In genomic region chr6:159461266-159461665, GRCh38 we compare ENCODE assay signal across 27 cellular contexts.
DNase-seq lines count a peak whose midpoint lies in the region.
"Had no signal": no experiment of that assay in that cellular context is flagged by ENCODE, and none has a peak within 500 bp of the region (broad histone marks: within the 10 kb centered on the region; RNA-seq: fewer than 3 reads in every experiment).

No MANE protein-coding gene starts in this region.

- no peaks in the 10 kb centered on the region for H3K27me3 ChIP-seq in SJSA1 (replicated peaks)
- H3K27me3 ChIP-seq: cardiac muscle cell, neural progenitor cell, testis had no signal

- H3K36me3 ChIP-seq in SJSA1: no peaks in the 10 kb centered on the region
- H3K36me3 ChIP-seq: cardiac muscle cell, HAP-1, neural progenitor cell had no signal

- DNase-seq in NCI-H345 (lab: John Stamatoyannopoulos, UW) (peak; percentile 16), NCI-H345 treated with DMSO at 0.1 percent for 48 hours (lab: John Stamatoyannopoulos, UW; ENCODE audit: unreplicated experiment) (no peak), SJSA1 (ENCODE audit: low read depth in 1 of 2, low spot score in 2 of 2) (peak; percentile 88 to 91), dedifferentiated amniotic fluid mesenchymal stem cell (ENCODE audit: extremely low spot score) (peak; percentile 43), SIG-M5 treated with dmso at 0.1 percent for 504 hours (lab: John Stamatoyannopoulos, UW; ENCODE audit: unreplicated experiment) (no peak), NCI-H1694 (lab: John Stamatoyannopoulos, UW) (no peak), NCI-H187 (lab: John Stamatoyannopoulos, UW) (no peak), C1 segment of cervical spinal cord (lab: John Stamatoyannopoulos, UW) (no peak)
- DNase-seq: activated CD4-positive, alpha-beta T cell treated with anti-CD3 and anti-CD28 coated beads for 36 hours; activated naive CD4-positive, alpha-beta T cell treated with Interleukin-2 at 50 U/mL for 16 hours; activated T-cell treated with anti-CD3 and anti-CD28 coated beads, Interleukin-2, amount 50 U/mL, for 48 hours; amniotic stem cell; CD4-positive, alpha-beta memory T cell; DMS153; NCI-H1092 treated with DMSO at 0.1 percent for 48 hours; NCI-H2029 treated with DMSO at 0.1 percent for 48 hours; NCI-H226; OCI-M1; right cardiac atrium; SHP77; stimulated activated naive CD4-positive, alpha-beta T cell treated with Interleukin-2 at 50 U/mL for 16 hours; testis had no signal

- H3K27ac ChIP-seq in SJSA1: no peak overlapping the region
- H3K27ac ChIP-seq: 22Rv1, cardiac muscle cell, neural progenitor cell, testis had no signal

- no peaks in the 10 kb centered on the region for H3K9me3 ChIP-seq in SJSA1 (replicated peaks)
- H3K9me3 ChIP-seq: HAP-1, testis had no signal

- no peak overlapping the region for H3K4me3 ChIP-seq in SJSA1
- H3K4me3 ChIP-seq: cardiac muscle cell, GM12878, HAP-1, neural progenitor cell, testis had no signal

- peaks cover 23% of the 10 kb centered on the region for H3K4me1 ChIP-seq in SJSA1 (replicated peaks)
- H3K4me1 ChIP-seq: HAP-1, neural progenitor cell, testis had no signal

Comparison
In these comparisons a context has a peak if more than half of its experiments do, and no peak if none do; other contexts are left out.
1. DNase-seq: peak in NCI-H345 (single experiment), SJSA1 (2 of 2) and dedifferentiated amniotic fluid mesenchymal stem cell (single experiment); none in NCI-H345 treated with DMSO at 0.1 percent for 48 hours (single experiment), SIG-M5 treated with dmso at 0.1 percent for 504 hours (single experiment), NCI-H1694 (single experiment), NCI-H187 (0 of 2) and C1 segment of cervical spinal cord (0 of 14).